8 cellular contexts compared by ENCODE assay signal in the genomic region with DNA sequence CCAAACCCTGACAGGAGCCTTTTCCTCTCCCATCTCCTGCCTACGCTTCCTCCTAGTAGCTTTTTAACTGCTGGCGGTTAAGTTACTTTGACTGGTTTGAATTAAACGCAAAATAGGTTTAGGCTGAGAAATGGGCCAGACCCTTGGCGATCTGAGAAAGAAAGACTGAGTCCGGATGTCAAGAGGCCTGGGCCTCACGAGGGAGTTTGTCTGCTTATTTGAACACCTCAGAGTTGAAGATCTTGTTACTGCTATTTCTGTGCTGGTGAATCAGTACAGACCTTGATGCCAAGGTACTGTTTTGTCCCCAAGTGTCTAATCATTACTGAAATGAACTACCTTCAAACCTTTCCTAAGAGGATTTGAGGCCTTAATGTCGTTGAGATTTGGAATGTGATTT. TPM values are rescaled to one million over a fixed set of nuclear protein-coding genes. Genes with fewer than 3 reads are reported as not detected.
DNase-seq lines count a peak whose midpoint lies in the region; ATAC-seq and TF ChIP-seq lines count a peak whose summit lies in the region.

No MANE protein-coding gene starts in this region.

- no peaks in the 10 kb centered on the region for H3K9me3 Mint-ChIP-seq in activated naive CD4-positive, alpha-beta T cell treated with anti-CD3 and anti-CD28 coated beads for 36 hours
- H3K9me3 Mint-ChIP-seq in type B pancreatic cell = no peaks in the 10 kb centered on the region

- dilution Hi-C loops in mammary epithelial cell (cut with HindIII; ENCODE audit: low sequenced_read_pairs) = loop anchor here (5.0 to 10.0 kb wide), 2 partner anchors 103 to 650 kb away; no protein-coding TSS in a partner anchor

- peaks cover 7% of the 10 kb centered on the region for H3K4me1 ChIP-seq in mammary epithelial cell (ENCODE audit: insufficient read depth, low read length)
- H3K4me1 ChIP-seq in mesodermal cell (ENCODE audit: control insufficient read depth, insufficient read depth, low read length, poor library complexity, severe bottlenecking) = peaks cover 2% of the 10 kb centered on the region

- H2AFZ ChIP-seq in mammary epithelial cell (ENCODE audit: low read depth, low read length) = peak overlapping the region; percentile 97

- intact Hi-C loops in activated naive CD4-positive, alpha-beta T cell treated with anti-CD3 and anti-CD28 coated beads for 36 hours (cut with micrococcal nuclease) = no loop called here
- intact Hi-C loops in mammary epithelial cell (cut with micrococcal nuclease) = no loop called here

- peak overlapping the region; percentile 86 for H3K4me2 ChIP-seq in mammary epithelial cell (ENCODE audit: insufficient read depth, low read depth, low read length)

- peak overlapping the region; percentile 63 for H3K4me3 Mint-ChIP-seq in activated naive CD4-positive, alpha-beta T cell treated with anti-CD3 and anti-CD28 coated beads for 36 hours
- H3K4me3 Mint-ChIP-seq in type B pancreatic cell = peak overlapping the region; percentile 86

- peak overlapping the region; percentile 80 for H3K9ac ChIP-seq in mammary epithelial cell (ENCODE audit: insufficient read depth, low read length)

- H3K27me3 Mint-ChIP-seq in activated naive CD4-positive, alpha-beta T cell treated with anti-CD3 and anti-CD28 coated beads for 36 hours (ENCODE audit: low read depth) = peaks cover 17% of the 10 kb centered on the region
- peaks cover 39% of the 10 kb centered on the region for H3K27me3 Mint-ChIP-seq in type B pancreatic cell

- H3K36me3 Mint-ChIP-seq in activated naive CD4-positive, alpha-beta T cell treated with anti-CD3 and anti-CD28 coated beads for 36 hours (ENCODE audit: low read depth) = no peaks in the 10 kb centered on the region
- no peaks in the 10 kb centered on the region for H3K36me3 Mint-ChIP-seq in type B pancreatic cell

- no peaks in the 10 kb centered on the region for H3K9me3 ChIP-seq in mammary epithelial cell (replicated peaks; ENCODE audit: insufficient read depth, low read length)
- no peaks in the 10 kb centered on the region for H3K9me3 ChIP-seq in mesodermal cell (ENCODE audit: control insufficient read depth, low read length)

- no peaks in the 10 kb centered on the region for H3K27me3 ChIP-seq in mammary epithelial cell (ENCODE audit: insufficient read depth, low read length)

- H3K4me3 ChIP-seq in mammary epithelial cell (replicated peaks in 1 of 3; ENCODE audit: insufficient read depth in 1 of 3, low read depth in 2 of 3, low read length in 3 of 3) (peak overlapping the region; percentile 35 to 55 (median 53)), mesodermal cell (ENCODE audit: extremely low read depth, insufficient read depth, low read length, poor library complexity, severe bottlenecking) (peak overlapping the region; percentile 42)

- in situ Hi-C loops in mammary epithelial cell (cut with MboI; ENCODE audit: low sequenced_read_pairs in 2 of 2) = no loop called here

- no peak for TF ChIP-seq CTCF in mammary epithelial cell (conservative IDR thresholded peaks at IDR 0.05 in 1 of 2, IDR thresholded peaks at IDR 0.05 in 1 of 2; ENCODE audit: extremely low read depth in 1 of 2, insufficient read depth in 1 of 2, low read depth in 1 of 2, low read length in 2 of 2)
- no peak for TF ChIP-seq CTCF in type B pancreatic cell (conservative IDR thresholded peaks at IDR 0.05)

- H3K27ac Mint-ChIP-seq in activated naive CD4-positive, alpha-beta T cell treated with anti-CD3 and anti-CD28 coated beads for 36 hours = no peak overlapping the region
- peak overlapping the region; percentile 64 for H3K27ac Mint-ChIP-seq in type B pancreatic cell

- H4K20me1 ChIP-seq in mammary epithelial cell (ENCODE audit: insufficient read depth, low read length) = no peaks in the 10 kb centered on the region

- H3K27ac ChIP-seq in mammary epithelial cell (ENCODE audit: insufficient read depth, low read depth, low read length) (peak overlapping the region; percentile 80), mesodermal cell (ENCODE audit: low read depth, low read length, severe bottlenecking) (peak overlapping the region; percentile 55)

- no peaks in the 10 kb centered on the region for H3K36me3 ChIP-seq in mammary epithelial cell (ENCODE audit: insufficient read depth, low read length)
- H3K36me3 ChIP-seq in mesodermal cell (ENCODE audit: control insufficient read depth, insufficient read depth, low read length) = no peaks in the 10 kb centered on the region

- ATAC-seq in HG03135 (IDR thresholded peaks at IDR 0.05; ENCODE audit: unreplicated experiment) (no peak), GM19035 (IDR thresholded peaks at IDR 0.05; ENCODE audit: unreplicated experiment) (no peak)

- no TSS peak for BruUV-seq in mammary epithelial cell (replicated peaks; lab: Mats Ljungman, UMichigan)

- WGBS in mammary epithelial cell (ENCODE audit: low coverage, missing lambda C conversion rate) = 13% methylated on average over 7 of the region's 7 CpGs
- 63 to 74% methylated on average over 4 to 7 of the region's 7 CpGs for WGBS in mesodermal cell (ENCODE audit: insufficient coverage in 2 of 2), 2 experiments

- CTCF ChIA-PET in activated naive CD4-positive, alpha-beta T cell treated with anti-CD3 and anti-CD28 coated beads for 36 hours (lab: Charles Lee) = interaction anchor here (0.9 kb wide), 1 partner anchor 10 kb away, joined by 3 read pairs; no protein-coding TSS in a partner anchor
- CTCF ChIA-PET in mammary epithelial cell (lab: Charles Lee; ENCODE audit: low non-redundant PET) = no interaction called here

- DNase-seq in activated naive CD4-positive, alpha-beta T cell treated with anti-CD3 and anti-CD28 coated beads for 36 hours = peak; percentile 38
- no peak for DNase-seq in activated naive CD4-positive, alpha-beta T cell treated with anti-CD3 and anti-CD28 coated beads, Interleukin-2, amount 50 U/mL, for 16 hours
- no peak for DNase-seq in mammary epithelial cell
- no peak for DNase-seq in type B pancreatic cell (ENCODE audit: extremely low spot score, unreplicated experiment)
- no peak for DNase-seq in SIG-M5 treated with dmso at 0.1 percent for 504 hours (lab: John Stamatoyannopoulos, UW; ENCODE audit: unreplicated experiment)

- no peaks in the 10 kb centered on the region for H3K79me2 ChIP-seq in mammary epithelial cell (ENCODE audit: insufficient read depth, low read length)

- peaks cover 22% of the 10 kb centered on the region for H3K4me1 Mint-ChIP-seq in activated naive CD4-positive, alpha-beta T cell treated with anti-CD3 and anti-CD28 coated beads for 36 hours (ENCODE audit: low read depth)
- H3K4me1 Mint-ChIP-seq in type B pancreatic cell (ENCODE audit: unreplicated experiment) = peaks cover 8% of the 10 kb centered on the region

RNA-seq across cellular contexts. Expression of a gene that starts 0.8 kb away (rescaled TPM):
- total RNA-seq in activated naive CD4-positive, alpha-beta T cell treated with anti-CD3 and anti-CD28 coated beads for 36 hours = under 1 TPM; 0.02 to 0.12 TPM
- 1 to 10 TPM; 4.2 to 6.7 TPM for total RNA-seq in mammary epithelial cell
- 0.69 TPM for polyA plus RNA-seq in mammary epithelial cell
- 3.9 TPM for polyA minus RNA-seq in mammary epithelial cell
- polyA plus RNA-seq in mesodermal cell (2013, experiment 1 of 2) = 1.7 TPM
- polyA plus RNA-seq in mesodermal cell (2013, experiment 2 of 2) = 0.96 TPM
- 15.8 and 22.1 TPM in 2 replicates for total RNA-seq in type B pancreatic cell (ENCODE audit: low replicate concordance)

Comparison
In these comparisons a context has a peak if more than half of its experiments do, and no peak if none do; other contexts are left out.
1. RNA of a gene that starts 0.8 kb away (total RNA-seq): 15.8 to 22.1 TPM in type B pancreatic cell and 4.2 to 6.7 TPM in mammary epithelial cell; 0.02 to 0.12 TPM in activated naive CD4-positive, alpha-beta T cell treated with anti-CD3 and anti-CD28 coated beads for 36 hours; every median in the first group is over 4 times any median in the second.